In genomic region chr3:149080699-149081091, GRCh38 we compare ENCODE assay signal across 16 cellular contexts. TPM values are rescaled to one million over a fixed set of nuclear protein-coding genes. Genes with fewer than 3 reads are reported as not detected.
DNase-seq lines count a peak whose midpoint lies in the region; ATAC-seq and TF ChIP-seq lines count a peak whose summit lies in the region.
"Had no signal": no experiment of that assay in that cellular context is flagged by ENCODE, and none has a peak within 500 bp of the region (broad histone marks: within the 10 kb centered on the region; RNA-seq: fewer than 3 reads in every experiment).

No MANE protein-coding gene starts in this region.

- peak; percentile 4 for DNase-seq in AG08395 (ENCODE audit: low spot score)
- DNase-seq in Kasumi-1 (lab: John Stamatoyannopoulos, UW) = peak; percentile 13 to 30
- DNase-seq in astrocyte of the hippocampus (ENCODE audit: low read depth, low spot score) = peak; percentile 5
- DNase-seq in foreskin fibroblast = peak; percentile 33 to 70
- no peak for DNase-seq in DMS153 (lab: John Stamatoyannopoulos, UW)
- no peak for DNase-seq in left cardiac atrium
- DNase-seq in GM19240 (ENCODE audit: insufficient read length, low spot score) = no peak
- no peak for DNase-seq in activated effector memory CD4-positive, alpha-beta T cell treated with Interleukin-2 at 50 U/mL for 16 hours
- DNase-seq: activated T-cell treated with anti-CD3 and anti-CD28 coated beads, Interleukin-2, amount 50 U/mL, for 24 hours; amniotic stem cell; effector memory CD4-positive, alpha-beta T cell; H9; mesendoderm; NCI-H2081; ovary; stimulated activated CD8-positive, alpha-beta memory T cell treated with anti-CD3 and anti-CD28 coated beads, Interleukin-4, amount 100 ng/mL, for 48 hours had no signal

- intact Hi-C loops in left cardiac atrium (cut with DNase I) = no loop called here

- no peak for TF ChIP-seq CTCF in foreskin fibroblast (IDR thresholded peaks at IDR 0.05; ENCODE audit: low read depth, low read length)

- H3K4me3 ChIP-seq in foreskin fibroblast (ENCODE audit: low read depth in 1 of 2, low read length in 2 of 2) = no peak overlapping the region
- H3K4me3 ChIP-seq: ovary had no signal

- ATAC-seq in left cardiac atrium = no peak

RNA-seq across cellular contexts. Expression of gene HLTF, which starts 5.6 kb away (rescaled TPM):
- total RNA-seq in left cardiac atrium = 10 to 100 TPM; 18.9 to 25.0 TPM

RNA-seq across cellular contexts. Expression of gene HPS3, which starts 48.7 kb away (rescaled TPM):
- total RNA-seq in left cardiac atrium = 1 to 10 TPM; 7.7 to 9.7 TPM

Comparison
In these comparisons a context has a peak if more than half of its experiments do, and no peak if none do; other contexts are left out.
1. DNase-seq: peak in AG08395 (single experiment), Kasumi-1 (2 of 2), astrocyte of the hippocampus (single experiment) and foreskin fibroblast (2 of 2); none in DMS153 (single experiment), left cardiac atrium (single experiment), GM19240 (single experiment) and activated effector memory CD4-positive, alpha-beta T cell treated with Interleukin-2 at 50 U/mL for 16 hours (single experiment).